25 cellular contexts compared by ENCODE assay signal in the genomic region with DNA sequence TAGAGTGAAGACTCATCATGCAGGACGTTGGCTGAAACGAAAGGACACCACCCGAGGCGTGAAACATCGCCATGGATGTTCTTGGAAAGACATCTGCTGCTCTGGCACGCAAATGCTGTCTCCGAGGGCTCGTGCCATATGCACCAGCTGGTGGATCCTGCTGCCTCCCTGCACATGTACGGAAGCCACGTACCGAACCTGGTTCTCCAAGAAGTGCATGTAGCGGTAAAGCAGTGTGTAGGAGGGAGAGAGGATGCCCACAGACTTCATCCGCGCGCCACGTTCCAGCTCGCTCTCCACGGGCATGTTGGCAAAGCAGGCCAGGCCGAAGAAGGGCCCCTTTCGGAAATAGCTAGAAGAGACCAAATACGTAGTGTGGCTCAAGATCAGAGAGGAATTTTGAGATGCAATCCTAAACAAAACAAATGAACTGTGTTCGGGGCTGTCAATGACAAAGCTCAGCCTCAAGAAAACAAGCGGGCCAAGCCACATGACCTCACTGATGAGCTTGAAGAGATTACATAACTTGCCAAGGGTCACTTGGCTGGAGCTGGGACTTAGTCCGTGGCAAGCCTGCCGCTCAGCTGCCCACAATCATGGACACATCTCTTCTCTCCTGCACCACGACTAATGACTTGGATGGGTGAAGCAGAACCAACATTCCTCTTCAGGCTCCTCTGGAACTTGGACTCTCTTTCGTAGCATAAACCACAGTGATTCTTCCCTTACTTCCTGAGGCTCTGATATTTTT. TPM values are rescaled to one million over a fixed set of nuclear protein-coding genes. Genes with fewer than 3 reads are reported as not detected.
DNase-seq lines count a peak whose midpoint lies in the region; ATAC-seq, FAIRE-seq and TF ChIP-seq lines count a peak whose summit lies in the region.
"Had no signal": no experiment of that assay in that cellular context is flagged by ENCODE, and none has a peak within 500 bp of the region (broad histone marks: within the 10 kb centered on the region; RNA-seq: fewer than 3 reads in every experiment).

No MANE protein-coding gene starts in this region.

- no peaks in the 10 kb centered on the region for H3K27me3 Mint-ChIP-seq in activated CD4-positive, alpha-beta T cell treated with anti-CD3 and anti-CD28 coated beads for 36 hours
- H3K27me3 Mint-ChIP-seq: B cell; dendritic cell treated with granulocyte-macrophage colony-stimulating factor and Interleukin-4, amounts not matched to agents 40 ng/mL and 50 ng/mL, for 4 days had no signal

- FAIRE-seq in GM19239 (lab: Jason Lieb, UNC) = no peak
- FAIRE-seq: G401.6 had no signal

- H3K4me3 ChIP-seq in epithelial cell of proximal tubule (ENCODE audit: low read depth, low read length) = no peak overlapping the region
- H3K4me3 ChIP-seq: GM12878, SK-N-MC, spleen, transverse colon had no signal

- POLR2A ChIA-PET in activated CD4-positive, alpha-beta T cell treated with anti-CD3 and anti-CD28 coated beads for 36 hours (lab: Charles Lee) = no interaction called here

- TF ChIP-seq CTCF in epithelial cell of proximal tubule (conservative IDR thresholded peaks at IDR 0.05; ENCODE audit: low read depth, low read length) = no peak

- H3K4me1 Mint-ChIP-seq in activated CD4-positive, alpha-beta T cell treated with anti-CD3 and anti-CD28 coated beads for 36 hours = no peaks in the 10 kb centered on the region

- CTCF ChIA-PET in activated CD4-positive, alpha-beta T cell treated with anti-CD3 and anti-CD28 coated beads for 36 hours (lab: Charles Lee) = interaction anchor here (0.9 to 1.1 kb wide), 2 partner anchors 52 to 76 kb away, joined by 3 read pairs; a partner anchor contains a TSS

- H3K9me3 Mint-ChIP-seq in activated CD4-positive, alpha-beta T cell treated with anti-CD3 and anti-CD28 coated beads for 36 hours (ENCODE audit: low read depth) = no peaks in the 10 kb centered on the region
- H3K9me3 Mint-ChIP-seq: dendritic cell treated with granulocyte-macrophage colony-stimulating factor and Interleukin-4, amounts not matched to agents 40 ng/mL and 50 ng/mL, for 4 days; stimulated activated effector memory CD8-positive, alpha-beta T cell treated with anti-CD3 and anti-CD28 coated beads, Interleukin-12 subunit alpha, Interleukin-12 subunit beta, amount 100 ng/mL, for 72 hours had no signal

- H3K27ac Mint-ChIP-seq in activated CD4-positive, alpha-beta T cell treated with anti-CD3 and anti-CD28 coated beads for 36 hours = no peak overlapping the region
- H3K27ac Mint-ChIP-seq: B cell; dendritic cell treated with granulocyte-macrophage colony-stimulating factor and Interleukin-4, amounts not matched to agents 40 ng/mL and 50 ng/mL, for 4 days; stimulated activated effector memory CD8-positive, alpha-beta T cell treated with anti-CD3 and anti-CD28 coated beads, Interleukin-12 subunit alpha, Interleukin-12 subunit beta, amount 100 ng/mL, for 72 hours had no signal

- H3K4me3 Mint-ChIP-seq in activated CD4-positive, alpha-beta T cell treated with anti-CD3 and anti-CD28 coated beads for 36 hours = no peak overlapping the region
- H3K4me3 Mint-ChIP-seq: B cell; dendritic cell treated with granulocyte-macrophage colony-stimulating factor and Interleukin-4, amounts not matched to agents 40 ng/mL and 50 ng/mL, for 4 days; stimulated activated effector memory CD8-positive, alpha-beta T cell treated with anti-CD3 and anti-CD28 coated beads, Interleukin-12 subunit alpha, Interleukin-12 subunit beta, amount 100 ng/mL, for 72 hours had no signal

- H3K27ac ChIP-seq in angular gyrus (ENCODE audit: low read depth, low read length) (peak overlapping the region; percentile 82), substantia nigra (ENCODE audit: low read depth, low read length, poor library complexity, severe bottlenecking) (peak overlapping the region; percentile 60)
- H3K27ac ChIP-seq: SK-N-MC, spleen, transverse colon had no signal

- DNase-seq in epithelial cell of proximal tubule (ENCODE audit: low read depth) = peak; percentile 37
- DNase-seq in medulla oblongata (ENCODE audit: extremely low spot score) = peak; percentile 55
- peak in 15 of 49 donors; percentile 25 to 78 (median 43) for DNase-seq in substantia nigra (lab: John Stamatoyannopoulos, UW)
- no peak for DNase-seq in NOMO-1 (lab: John Stamatoyannopoulos, UW; ENCODE audit: unreplicated experiment in 2 of 2)
- DNase-seq in activated CD4-positive, alpha-beta T cell treated with anti-CD3 and anti-CD28 coated beads for 36 hours = no peak
- DNase-seq in GM19239 (ENCODE audit: insufficient read length, low spot score) = no peak
- DNase-seq: activated CD4-positive, CD25-positive, alpha-beta regulatory T cell treated with anti-CD3 and anti-CD28 coated beads, Interleukin-2, amount 50 U/mL, for 72 hours; activated effector memory CD4-positive, alpha-beta T cell treated with anti-CD3 and anti-CD28 coated beads, Interleukin-2, amount 50 U/mL, for 16 hours; amniotic stem cell; kidney glomerular epithelial cell; MM.1S; NCI-H2029; NCI-H748 treated with DMSO at 0.1 percent for 48 hours; spleen; T1000; transverse colon had no signal

- peaks cover 19% of the 10 kb centered on the region for H3K36me3 Mint-ChIP-seq in activated CD4-positive, alpha-beta T cell treated with anti-CD3 and anti-CD28 coated beads for 36 hours (ENCODE audit: low read depth)

- ATAC-seq in activated CD4-positive, alpha-beta T cell treated with anti-CD3 and anti-CD28 coated beads for 36 hours = no peak
- no peak for ATAC-seq in HG02885 (IDR thresholded peaks at IDR 0.05; ENCODE audit: poor library complexity, unreplicated experiment)
- ATAC-seq: GM12878; stimulated activated effector memory CD8-positive, alpha-beta T cell treated with anti-CD3 and anti-CD28 coated beads, Interleukin-12 subunit alpha, Interleukin-12 subunit beta, amount 100 ng/mL, for 72 hours had no signal

- intact Hi-C loops in activated CD4-positive, alpha-beta T cell treated with anti-CD3 and anti-CD28 coated beads for 36 hours (cut with DNase I, micrococcal nuclease) = no loop called here

RNA-seq across cellular contexts. Expression of a gene that starts 16.5 kb away (rescaled TPM):
- 9.7 and 12.2 TPM in 2 replicates for total RNA-seq in epithelial cell of proximal tubule
- total RNA-seq in activated CD4-positive, alpha-beta T cell treated with anti-CD3 and anti-CD28 coated beads for 36 hours = 10 to 100 TPM; 21.2 to 27.6 TPM

RNA-seq across cellular contexts. Expression of a gene that starts 22.7 kb away (rescaled TPM):
- not detected in 2 replicates for total RNA-seq in epithelial cell of proximal tubule
- not detected for total RNA-seq in activated CD4-positive, alpha-beta T cell treated with anti-CD3 and anti-CD28 coated beads for 36 hours
- total RNA-seq: B cell, GM12878, osteoblast, spleen, transverse colon had no signal

RNA-seq across cellular contexts. Expression of a gene that starts 52.7 kb away (rescaled TPM):
- 246 and 313 TPM in 2 replicates for total RNA-seq in epithelial cell of proximal tubule
- 100 to 1,000 TPM; 183 to 245 TPM for total RNA-seq in activated CD4-positive, alpha-beta T cell treated with anti-CD3 and anti-CD28 coated beads for 36 hours

Comparison
In these comparisons a context has a peak if more than half of its experiments do, and no peak if none do; other contexts are left out.
1. DNase-seq: peak in epithelial cell of proximal tubule (single experiment) and medulla oblongata (single experiment); none in NOMO-1 (0 of 2), activated CD4-positive, alpha-beta T cell treated with anti-CD3 and anti-CD28 coated beads for 36 hours (single experiment) and GM19239 (single experiment).